ENCODE assay signal across 8 cellular contexts in genomic region chr11:100687032-100687629, GRCh38. TPM values are rescaled to one million over a fixed set of nuclear protein-coding genes. Genes with fewer than 3 reads are reported as not detected.
DNase-seq lines count a peak whose midpoint lies in the region; ATAC-seq and TF ChIP-seq lines count a peak whose summit lies in the region.

A gene with protein sequence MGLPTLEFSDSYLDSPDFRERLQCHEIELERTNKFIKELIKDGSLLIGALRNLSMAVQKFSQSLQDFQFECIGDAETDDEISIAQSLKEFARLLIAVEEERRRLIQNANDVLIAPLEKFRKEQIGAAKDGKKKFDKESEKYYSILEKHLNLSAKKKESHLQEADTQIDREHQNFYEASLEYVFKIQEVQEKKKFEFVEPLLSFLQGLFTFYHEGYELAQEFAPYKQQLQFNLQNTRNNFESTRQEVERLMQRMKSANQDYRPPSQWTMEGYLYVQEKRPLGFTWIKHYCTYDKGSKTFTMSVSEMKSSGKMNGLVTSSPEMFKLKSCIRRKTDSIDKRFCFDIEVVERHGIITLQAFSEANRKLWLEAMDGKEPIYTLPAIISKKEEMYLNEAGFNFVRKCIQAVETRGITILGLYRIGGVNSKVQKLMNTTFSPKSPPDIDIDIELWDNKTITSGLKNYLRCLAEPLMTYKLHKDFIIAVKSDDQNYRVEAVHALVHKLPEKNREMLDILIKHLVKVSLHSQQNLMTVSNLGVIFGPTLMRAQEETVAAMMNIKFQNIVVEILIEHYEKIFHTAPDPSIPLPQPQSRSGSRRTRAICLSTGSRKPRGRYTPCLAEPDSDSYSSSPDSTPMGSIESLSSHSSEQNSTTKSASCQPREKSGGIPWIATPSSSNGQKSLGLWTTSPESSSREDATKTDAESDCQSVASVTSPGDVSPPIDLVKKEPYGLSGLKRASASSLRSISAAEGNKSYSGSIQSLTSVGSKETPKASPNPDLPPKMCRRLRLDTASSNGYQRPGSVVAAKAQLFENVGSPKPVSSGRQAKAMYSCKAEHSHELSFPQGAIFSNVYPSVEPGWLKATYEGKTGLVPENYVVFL (plus strand): TSS chr11:100687288. CDS start chr11:100687679, 391 bp downstream.

- peaks cover 8% of the 10 kb centered on the region for H3K4me1 Mint-ChIP-seq in T-helper 1 cell treated with Interleukin-12 subunit alpha and Interleukin-12 subunit beta and Interleukin-4 antibody, amounts not matched to agents 30 μg/mL and 1 μg/mL, for 36 hours (ENCODE audit: low read depth)
- H3K4me1 Mint-ChIP-seq in effector memory CD8-positive, alpha-beta T cell (ENCODE audit: low read depth in 2 of 2), result peaks cover 0 to 3% of the 10 kb centered on the region in 2 donors
- H3K4me1 Mint-ChIP-seq in stimulated activated naive CD8-positive, alpha-beta T cell treated with anti-CD3 and anti-CD28 coated beads, Interleukin-15, amount 100 ng/mL, for 72 hours, result peaks cover 24% of the 10 kb centered on the region

- DNase-seq in EL (peak; percentile 71), lung (ENCODE audit: low spot score) (peak; percentile 63), kidney glomerular epithelial cell (lab: John Stamatoyannopoulos, UW) (no peak)
- DNase-seq in effector memory CD8-positive, alpha-beta T cell, result no peak
- peak; percentile 42 to 65 for DNase-seq in stimulated activated naive CD8-positive, alpha-beta T cell treated with anti-CD3 and anti-CD28 coated beads, Interleukin-15, amount 100 ng/mL, for 72 hours

- ATAC-seq in GM19467 (IDR thresholded peaks at IDR 0.05; ENCODE audit: unreplicated experiment) (peak; percentile 76), HG03521 (IDR thresholded peaks at IDR 0.05; ENCODE audit: unreplicated experiment) (peak; percentile 71), lung (ENCODE audit: insufficient read depth, low FRiP score) (peak; percentile 64)
- peak; percentile 47 for ATAC-seq in effector memory CD8-positive, alpha-beta T cell (replicated peaks)
- ATAC-seq in stimulated activated naive CD8-positive, alpha-beta T cell treated with anti-CD3 and anti-CD28 coated beads, Interleukin-15, amount 100 ng/mL, for 72 hours, result peak; percentile 81

- 0 to 1% methylated on average over 41 to 81 of the region's 81 CpGs for WGBS in lung, 2 donors

- peak within 1 kb of the TSS; percentile 81 to 98 for H3K27ac ChIP-seq in lung (ENCODE audit: low read depth in 1 of 2, low read length in 1 of 2)

- H3K27ac Mint-ChIP-seq in T-helper 1 cell treated with Interleukin-12 subunit alpha and Interleukin-12 subunit beta and Interleukin-4 antibody, amounts not matched to agents 30 μg/mL and 1 μg/mL, for 36 hours, result peak within 1 kb of the TSS; percentile 31
- H3K27ac Mint-ChIP-seq in effector memory CD8-positive, alpha-beta T cell, result peak within 1 kb of the TSS in 1 of 2 donors; percentile 72
- H3K27ac Mint-ChIP-seq in stimulated activated naive CD8-positive, alpha-beta T cell treated with anti-CD3 and anti-CD28 coated beads, Interleukin-15, amount 100 ng/mL, for 72 hours, result peak within 1 kb of the TSS in 1 of 2 donors; percentile 93

- peak within 1 kb of the TSS; percentile 80 for H3K4me3 Mint-ChIP-seq in T-helper 1 cell treated with Interleukin-12 subunit alpha and Interleukin-12 subunit beta and Interleukin-4 antibody, amounts not matched to agents 30 μg/mL and 1 μg/mL, for 36 hours
- peak within 1 kb of the TSS; percentile 59 to 68 for H3K4me3 Mint-ChIP-seq in effector memory CD8-positive, alpha-beta T cell
- H3K4me3 Mint-ChIP-seq in stimulated activated naive CD8-positive, alpha-beta T cell treated with anti-CD3 and anti-CD28 coated beads, Interleukin-15, amount 100 ng/mL, for 72 hours, result peak within 1 kb of the TSS; percentile 89 to 94

- peaks cover 0 to 5% of the 10 kb centered on the region in 2 donors for H3K4me1 ChIP-seq in lung (ENCODE audit: control insufficient read depth in 2 of 2, insufficient read depth in 2 of 2, low read length in 2 of 2)

- H3K4me3 ChIP-seq in lung, result peak within 1 kb of the TSS; percentile 33

- no peaks in the 10 kb centered on the region for H3K9me3 Mint-ChIP-seq in T-helper 1 cell treated with Interleukin-12 subunit alpha and Interleukin-12 subunit beta and Interleukin-4 antibody, amounts not matched to agents 30 μg/mL and 1 μg/mL, for 36 hours
- peaks cover 0 to 9% of the 10 kb centered on the region in 2 donors for H3K9me3 Mint-ChIP-seq in effector memory CD8-positive, alpha-beta T cell
- H3K9me3 Mint-ChIP-seq in stimulated activated naive CD8-positive, alpha-beta T cell treated with anti-CD3 and anti-CD28 coated beads, Interleukin-15, amount 100 ng/mL, for 72 hours, result no peaks in the 10 kb centered on the region

- TF ChIP-seq CTCF in lung (IDR thresholded peaks at IDR 0.05; ENCODE audit: control extremely low read depth, extremely low read depth), result no peak

- H3K9me3 ChIP-seq in lung (ENCODE audit: control insufficient read depth in 2 of 2, insufficient read depth in 1 of 2, low read length in 1 of 2), result no peaks in the 10 kb centered on the region

- no peaks in the 10 kb centered on the region for H3K27me3 ChIP-seq in lung (ENCODE audit: control insufficient read depth, insufficient read depth)

- H3K36me3 Mint-ChIP-seq in T-helper 1 cell treated with Interleukin-12 subunit alpha and Interleukin-12 subunit beta and Interleukin-4 antibody, amounts not matched to agents 30 μg/mL and 1 μg/mL, for 36 hours (ENCODE audit: low read depth), result no peaks in the 10 kb centered on the region
- H3K36me3 Mint-ChIP-seq in effector memory CD8-positive, alpha-beta T cell (ENCODE audit: insufficient read depth), result no peaks in the 10 kb centered on the region

- H3K36me3 ChIP-seq in lung (ENCODE audit: control insufficient read depth in 2 of 2, insufficient read depth in 2 of 2, low read length in 2 of 2), result no peaks in the 10 kb centered on the region

- peaks cover 33% of the 10 kb centered on the region for H3K27me3 Mint-ChIP-seq in T-helper 1 cell treated with Interleukin-12 subunit alpha and Interleukin-12 subunit beta and Interleukin-4 antibody, amounts not matched to agents 30 μg/mL and 1 μg/mL, for 36 hours (ENCODE audit: low read depth)
- H3K27me3 Mint-ChIP-seq in effector memory CD8-positive, alpha-beta T cell, result peaks cover 11 to 22% of the 10 kb centered on the region in 2 donors
- H3K27me3 Mint-ChIP-seq in stimulated activated naive CD8-positive, alpha-beta T cell treated with anti-CD3 and anti-CD28 coated beads, Interleukin-15, amount 100 ng/mL, for 72 hours, result peaks cover 35% of the 10 kb centered on the region

RNA-seq across cellular contexts. Expression of the gene that starts here (rescaled TPM):
- 10 to 100 TPM; 16.2 to 58.6 TPM for total RNA-seq in lung
- polyA plus RNA-seq in lung, result 1 to 10 TPM; 4.1 to 4.3 TPM

Comparison
In these comparisons a context has a peak if more than half of its experiments do, and no peak if none do; other contexts are left out.
1. DNase-seq: peak in EL (single experiment), lung (single experiment) and stimulated activated naive CD8-positive, alpha-beta T cell treated with anti-CD3 and anti-CD28 coated beads, Interleukin-15, amount 100 ng/mL, for 72 hours (2 of 2); none in effector memory CD8-positive, alpha-beta T cell (0 of 3) and kidney glomerular epithelial cell (single experiment).
2. Peak in every context shown above with its lines, with median percentiles within 50 percentile points of each other: ATAC-seq and H3K4me3 Mint-ChIP-seq.